In genomic region chr11:2839395-2839941, GRCh38 we compare ENCODE assay signal across 1 cellular context.
TF ChIP-seq lines count a peak whose summit lies in the region.

No MANE protein-coding gene starts in this region.

TF ChIP-seq in HepG2, 621 proteins besides CTCF, POLR2A, EP300 and RAD21 (continued from another document and continues in another):
- TF ChIP-seq, protein P1, sequence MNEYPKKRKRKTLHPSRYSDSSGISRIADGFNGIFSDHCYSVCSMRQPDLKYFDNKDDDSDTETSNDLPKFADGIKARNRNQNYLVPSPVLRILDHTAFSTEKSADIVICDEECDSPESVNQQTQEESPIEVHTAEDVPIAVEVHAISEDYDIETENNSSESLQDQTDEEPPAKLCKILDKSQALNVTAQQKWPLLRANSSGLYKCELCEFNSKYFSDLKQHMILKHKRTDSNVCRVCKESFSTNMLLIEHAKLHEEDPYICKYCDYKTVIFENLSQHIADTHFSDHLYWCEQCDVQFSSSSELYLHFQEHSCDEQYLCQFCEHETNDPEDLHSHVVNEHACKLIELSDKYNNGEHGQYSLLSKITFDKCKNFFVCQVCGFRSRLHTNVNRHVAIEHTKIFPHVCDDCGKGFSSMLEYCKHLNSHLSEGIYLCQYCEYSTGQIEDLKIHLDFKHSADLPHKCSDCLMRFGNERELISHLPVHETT (CRISPR knock-in tag; conservative IDR thresholded peaks at IDR 0.05): no peak
- TF ChIP-seq THYN1 (CRISPR knock-in tag; IDR thresholded peaks at IDR 0.05; ENCODE audit: borderline replicate concordance, low read depth): no peak
- no peak for TF ChIP-seq BRF2 (CRISPR knock-in tag; IDR thresholded peaks at IDR 0.05)
- no peak for TF ChIP-seq NFIB (CRISPR knock-in tag; IDR thresholded peaks at IDR 0.05; ENCODE audit: borderline replicate concordance)
- 0 out of 2 replicates have a peak, but pooled peaks have one; percentile 23 for TF ChIP-seq ZNF547 (CRISPR knock-in tag; IDR thresholded peaks at IDR 0.05)
- TF ChIP-seq MXD4 (CRISPR knock-in tag; IDR thresholded peaks at IDR 0.05): 0 out of 2 replicates have a peak, but pooled peaks have one; percentile 6
- TF ChIP-seq FOSL1 (CRISPR knock-in tag; IDR thresholded peaks at IDR 0.05; ENCODE audit: borderline replicate concordance): no peak
- TF ChIP-seq ZBTB7B (CRISPR knock-in tag; IDR thresholded peaks at IDR 0.05): 0 out of 2 replicates have a peak, but pooled peaks have one; percentile 40
- 0 out of 2 replicates have a peak, but pooled peaks have one; percentile 47 for TF ChIP-seq ZNF605 (CRISPR knock-in tag; IDR thresholded peaks at IDR 0.05)
- no peak for TF ChIP-seq LRRFIP1 (CRISPR knock-in tag; conservative IDR thresholded peaks at IDR 0.05)
- TF ChIP-seq DNMT3B (CRISPR knock-in tag; conservative IDR thresholded peaks at IDR 0.05): no peak
- no peak for TF ChIP-seq PHF21A (CRISPR knock-in tag; IDR thresholded peaks at IDR 0.05)
- peak; percentile 29 for TF ChIP-seq SKI (IDR thresholded peaks at IDR 0.05; ENCODE audit: partially characterized antibody)
- no peak for TF ChIP-seq SATB2 (CRISPR knock-in tag; IDR thresholded peaks at IDR 0.05)
- 0 out of 2 replicates have a peak, but pooled peaks have one; percentile 38 for TF ChIP-seq SOX5 (CRISPR knock-in tag; IDR thresholded peaks at IDR 0.05; ENCODE audit: borderline replicate concordance)
- no peak for TF ChIP-seq ELF3 (CRISPR knock-in tag; IDR thresholded peaks at IDR 0.05)
- TF ChIP-seq NPAS2 (CRISPR knock-in tag; IDR thresholded peaks at IDR 0.05; ENCODE audit: borderline replicate concordance): no peak
- TF ChIP-seq ZNF883 (CRISPR knock-in tag; IDR thresholded peaks at IDR 0.05; ENCODE audit: not compliant biosample characterization): no peak
- TF ChIP-seq EED (CRISPR knock-in tag; IDR thresholded peaks at IDR 0.05): no peak
- TF ChIP-seq ZNF276 (CRISPR knock-in tag; IDR thresholded peaks at IDR 0.05; ENCODE audit: low read depth): no peak
- TF ChIP-seq ZNF18 (CRISPR knock-in tag; IDR thresholded peaks at IDR 0.05; ENCODE audit: insufficient replicate concordance): no peak
- TF ChIP-seq, protein P2, sequence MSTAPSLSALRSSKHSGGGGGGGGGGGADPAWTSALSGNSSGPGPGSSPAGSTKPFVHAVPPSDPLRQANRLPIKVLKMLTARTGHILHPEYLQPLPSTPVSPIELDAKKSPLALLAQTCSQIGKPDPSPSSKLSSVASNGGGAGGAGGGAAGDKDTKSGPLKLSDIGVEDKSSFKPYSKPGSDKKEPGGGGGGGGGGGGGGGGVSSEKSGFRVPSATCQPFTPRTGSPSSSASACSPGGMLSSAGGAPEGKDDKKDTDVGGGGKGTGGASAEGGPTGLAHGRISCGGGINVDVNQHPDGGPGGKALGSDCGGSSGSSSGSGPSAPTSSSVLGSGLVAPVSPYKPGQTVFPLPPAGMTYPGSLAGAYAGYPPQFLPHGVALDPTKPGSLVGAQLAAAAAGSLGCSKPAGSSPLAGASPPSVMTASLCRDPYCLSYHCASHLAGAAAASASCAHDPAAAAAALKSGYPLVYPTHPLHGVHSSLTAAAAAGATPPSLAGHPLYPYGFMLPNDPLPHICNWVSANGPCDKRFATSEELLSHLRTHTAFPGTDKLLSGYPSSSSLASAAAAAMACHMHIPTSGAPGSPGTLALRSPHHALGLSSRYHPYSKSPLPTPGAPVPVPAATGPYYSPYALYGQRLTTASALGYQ (CRISPR knock-in tag; IDR thresholded peaks at IDR 0.05): no peak
- no peak for TF ChIP-seq GATAD1 (CRISPR knock-in tag; IDR thresholded peaks at IDR 0.05)
- no peak for TF ChIP-seq SMARCC2 (IDR thresholded peaks at IDR 0.05)
- TF ChIP-seq ZNF879 (CRISPR knock-in tag; IDR thresholded peaks at IDR 0.05): no peak
- TF ChIP-seq MAFK (conservative IDR thresholded peaks at IDR 0.05 in 1 of 2, IDR thresholded peaks at IDR 0.05 in 1 of 2; ENCODE audit: low read length in 2 of 2): no peak
- TF ChIP-seq YY1 (IDR thresholded peaks at IDR 0.05; ENCODE audit: insufficient read depth, insufficient replicate concordance, low read depth, low read length): no peak
- TF ChIP-seq ZNF513 (CRISPR knock-in tag; conservative IDR thresholded peaks at IDR 0.05): no peak
- no peak for TF ChIP-seq RBFOX2 (IDR thresholded peaks at IDR 0.05; ENCODE audit: low read depth, low read length)
- TF ChIP-seq JDP2 (CRISPR knock-in tag; IDR thresholded peaks at IDR 0.05; ENCODE audit: borderline replicate concordance): no peak
- no peak for TF ChIP-seq ZC3H4 (CRISPR knock-in tag; IDR thresholded peaks at IDR 0.05; ENCODE audit: borderline replicate concordance)
- TF ChIP-seq RNF219 (CRISPR knock-in tag; IDR thresholded peaks at IDR 0.05): no peak
- TF ChIP-seq SP4 (CRISPR knock-in tag; IDR thresholded peaks at IDR 0.05): no peak
- no peak for TF ChIP-seq CHCHD3 (CRISPR knock-in tag; IDR thresholded peaks at IDR 0.05)
- TF ChIP-seq ZNF790 (CRISPR knock-in tag; IDR thresholded peaks at IDR 0.05; ENCODE audit: borderline replicate concordance): no peak
- peak; percentile 78 for TF ChIP-seq RNF2 (conservative IDR thresholded peaks at IDR 0.05; ENCODE audit: low read depth)
- TF ChIP-seq ZNF772 (CRISPR knock-in tag; IDR thresholded peaks at IDR 0.05): no peak
- no peak for TF ChIP-seq CEBPG (CRISPR knock-in tag; IDR thresholded peaks at IDR 0.05)
- TF ChIP-seq NCOA2 (CRISPR knock-in tag; IDR thresholded peaks at IDR 0.05): no peak; the same call in 1 of the 2 replicates
- TF ChIP-seq, protein P3, sequence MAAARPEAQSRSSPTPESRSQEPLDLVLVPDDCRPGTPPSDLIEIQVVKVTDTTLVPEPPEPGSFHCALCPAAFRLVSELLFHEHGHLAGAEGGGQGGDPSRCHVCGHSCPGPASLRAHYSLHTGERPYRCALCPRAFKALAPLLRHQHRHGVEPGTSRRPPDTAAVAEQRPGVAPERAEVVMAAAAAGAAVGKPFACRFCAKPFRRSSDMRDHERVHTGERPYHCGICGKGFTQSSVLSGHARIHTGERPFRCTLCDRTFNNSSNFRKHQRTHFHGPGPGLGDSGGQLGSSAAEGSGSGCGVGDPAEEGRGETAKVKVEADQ (CRISPR knock-in tag; IDR thresholded peaks at IDR 0.05; ENCODE audit: borderline replicate concordance): no peak
- no peak for TF ChIP-seq ZNF788 (CRISPR knock-in tag; IDR thresholded peaks at IDR 0.05; ENCODE audit: borderline replicate concordance)
- no peak for TF ChIP-seq ZNF567 (CRISPR knock-in tag; IDR thresholded peaks at IDR 0.05; ENCODE audit: borderline replicate concordance)
- TF ChIP-seq XBP1 (CRISPR knock-in tag; IDR thresholded peaks at IDR 0.05): no peak
- no peak for TF ChIP-seq JUN (CRISPR knock-in tag; IDR thresholded peaks at IDR 0.05)
- no peak for TF ChIP-seq TBX3 (IDR thresholded peaks at IDR 0.05; ENCODE audit: borderline replicate concordance)
- TF ChIP-seq ZFP37 (CRISPR knock-in tag; IDR thresholded peaks at IDR 0.05; ENCODE audit: borderline replicate concordance): no peak
- TF ChIP-seq ZNF253 (CRISPR knock-in tag; IDR thresholded peaks at IDR 0.05; ENCODE audit: borderline replicate concordance): no peak
- no peak for TF ChIP-seq RARG (CRISPR knock-in tag; IDR thresholded peaks at IDR 0.05; ENCODE audit: low read depth)
- TF ChIP-seq HINFP (CRISPR knock-in tag; IDR thresholded peaks at IDR 0.05; ENCODE audit: low read depth): no peak
- TF ChIP-seq, protein P4, sequence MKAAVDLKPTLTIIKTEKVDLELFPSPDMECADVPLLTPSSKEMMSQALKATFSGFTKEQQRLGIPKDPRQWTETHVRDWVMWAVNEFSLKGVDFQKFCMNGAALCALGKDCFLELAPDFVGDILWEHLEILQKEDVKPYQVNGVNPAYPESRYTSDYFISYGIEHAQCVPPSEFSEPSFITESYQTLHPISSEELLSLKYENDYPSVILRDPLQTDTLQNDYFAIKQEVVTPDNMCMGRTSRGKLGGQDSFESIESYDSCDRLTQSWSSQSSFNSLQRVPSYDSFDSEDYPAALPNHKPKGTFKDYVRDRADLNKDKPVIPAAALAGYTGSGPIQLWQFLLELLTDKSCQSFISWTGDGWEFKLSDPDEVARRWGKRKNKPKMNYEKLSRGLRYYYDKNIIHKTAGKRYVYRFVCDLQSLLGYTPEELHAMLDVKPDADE (CRISPR knock-in tag; IDR thresholded peaks at IDR 0.05): no peak
- no peak for TF ChIP-seq MTF1 (CRISPR knock-in tag; IDR thresholded peaks at IDR 0.05)
- TF ChIP-seq KLF11 (CRISPR knock-in tag; IDR thresholded peaks at IDR 0.05): no peak
- no peak for TF ChIP-seq ZNF317 (CRISPR knock-in tag; IDR thresholded peaks at IDR 0.05)
